In genomic region chr12:124769166-124769530, GRCh38 we compare ENCODE assay signal across 3 cellular contexts.
TF ChIP-seq lines count a peak whose summit lies in the region.

No MANE protein-coding gene starts in this region.

TF ChIP-seq in HepG2, 621 proteins besides CTCF, POLR2A, EP300 and RAD21:
- peak; percentile 50 for TF ChIP-seq ATF7 (IDR thresholded peaks at IDR 0.05)
- no peak for TF ChIP-seq ATF7 (CRISPR knock-in tag; IDR thresholded peaks at IDR 0.05)
- TF ChIP-seq CREB1 (IDR thresholded peaks at IDR 0.05): peak; percentile 66
- TF ChIP-seq CREB1 (CRISPR knock-in tag; IDR thresholded peaks at IDR 0.05): no peak
- no peak for TF ChIP-seq PCBP2 (optimal IDR thresholded peaks at IDR 0.05; ENCODE audit: low read depth, low read length, poor library complexity, severe bottlenecking)
- TF ChIP-seq ZNF614 (CRISPR knock-in tag; IDR thresholded peaks at IDR 0.05; ENCODE audit: borderline replicate concordance): no peak
- TF ChIP-seq CEBPB (IDR thresholded peaks at IDR 0.05; ENCODE audit: borderline replicate concordance, low read depth, low read length): peak; percentile 50; the same call in 1 of the 2 replicates
- TF ChIP-seq ATRX (CRISPR knock-in tag; IDR thresholded peaks at IDR 0.05; ENCODE audit: borderline replicate concordance): no peak
- TF ChIP-seq ZNF782 (CRISPR knock-in tag; IDR thresholded peaks at IDR 0.05; ENCODE audit: borderline replicate concordance): no peak
- TF ChIP-seq BORCS8-MEF2B (CRISPR knock-in tag; IDR thresholded peaks at IDR 0.05): no peak

TF ChIP-seq in K562, 482 proteins besides CTCF, POLR2A, EP300 and RAD21:
- TF ChIP-seq ATF3 (IDR thresholded peaks at IDR 0.05) (peak; percentile 35; the same call in 1 of the 2 replicates), ATF3 (CRISPR knock-in tag; conservative IDR thresholded peaks at IDR 0.05) (no peak), PML (IDR thresholded peaks at IDR 0.05; ENCODE audit: low read length) (no peak), IRF2 (CRISPR knock-in tag; IDR thresholded peaks at IDR 0.05) (no peak), ZKSCAN8 (CRISPR knock-in tag; IDR thresholded peaks at IDR 0.05) (peak; percentile 78; the same call in 1 of the 2 replicates), ZNF57 (CRISPR knock-in tag; IDR thresholded peaks at IDR 0.05) (no peak), ZNF408 (CRISPR knock-in tag; IDR thresholded peaks at IDR 0.05; ENCODE audit: low read depth) (no peak), ZNF655 (CRISPR knock-in tag; IDR thresholded peaks at IDR 0.05) (no peak), PHTF2 (CRISPR knock-in tag; IDR thresholded peaks at IDR 0.05) (no peak)

TF ChIP-seq in WTC11, 78 proteins besides CTCF, POLR2A, EP300 and RAD21:
- TF ChIP-seq GRHL2 (CRISPR knock-in tag; IDR thresholded peaks at IDR 0.05; ENCODE audit: insufficient replicate concordance, severe bottlenecking): no peak
- no peak for TF ChIP-seq ZNF671 (CRISPR knock-in tag; IDR thresholded peaks at IDR 0.05)
- no peak for TF ChIP-seq NFE2L1 (CRISPR knock-in tag; IDR thresholded peaks at IDR 0.05)
- TF ChIP-seq ZNF263 (CRISPR knock-in tag; IDR thresholded peaks at IDR 0.05; ENCODE audit: low read depth): no peak
- no peak for TF ChIP-seq KAT7 (CRISPR knock-in tag; IDR thresholded peaks at IDR 0.05; ENCODE audit: borderline replicate concordance)
- TF ChIP-seq TEAD1 (CRISPR knock-in tag; IDR thresholded peaks at IDR 0.05): no peak
- no peak for TF ChIP-seq ZNF219 (CRISPR knock-in tag; IDR thresholded peaks at IDR 0.05; ENCODE audit: borderline replicate concordance)
- TF ChIP-seq CREB1 (CRISPR knock-in tag; IDR thresholded peaks at IDR 0.05): no peak
- no peak for TF ChIP-seq ZNF423 (CRISPR knock-in tag; IDR thresholded peaks at IDR 0.05)
- TF ChIP-seq ARID4B (CRISPR knock-in tag; IDR thresholded peaks at IDR 0.05; ENCODE audit: borderline replicate concordance): no peak
- TF ChIP-seq ZNF232 (CRISPR knock-in tag; IDR thresholded peaks at IDR 0.05): no peak
- TF ChIP-seq TP53 (CRISPR knock-in tag; IDR thresholded peaks at IDR 0.05): no peak
- no peak for TF ChIP-seq ZSCAN18 (CRISPR knock-in tag; IDR thresholded peaks at IDR 0.05)
- no peak for TF ChIP-seq NFYB (CRISPR knock-in tag; conservative IDR thresholded peaks at IDR 0.05; ENCODE audit: low read depth)
- TF ChIP-seq ATF2 (CRISPR knock-in tag; IDR thresholded peaks at IDR 0.05; ENCODE audit: borderline replicate concordance, low read depth): no peak
- no peak for TF ChIP-seq E2F4 (CRISPR knock-in tag; IDR thresholded peaks at IDR 0.05; ENCODE audit: borderline replicate concordance, low read depth)
